In genomic region chrX:48971325-48972213, GRCh38 we compare ENCODE assay signal across 8 cellular contexts. TPM values are rescaled to one million over a fixed set of nuclear protein-coding genes. Genes with fewer than 3 reads are reported as not detected.
DNase-seq lines count a peak whose midpoint lies in the region; ATAC-seq and TF ChIP-seq lines count a peak whose summit lies in the region.

KCND1 (minus strand) TSS chrX:48971844; CDS start chrX:48970271, 1,573 bp downstream.

- H3K36me3 ChIP-seq in BJ (ENCODE audit: control insufficient read depth, insufficient read depth, low read length) (peaks cover 12% of the 10 kb centered on the region), HUES6 (ENCODE audit: control insufficient read depth, insufficient read depth, low read length) (peaks cover 30% of the 10 kb centered on the region), iPS-18a (ENCODE audit: control insufficient read depth, low read depth, low read length) (peaks cover 14% of the 10 kb centered on the region), skeletal muscle tissue (ENCODE audit: control insufficient read depth in 3 of 3, insufficient read depth in 3 of 3, low read length in 3 of 3) (peaks cover 8 to 16% (median 14%) of the 10 kb centered on the region in 3 donors)

- H3K27ac ChIP-seq in HUES6 (ENCODE audit: low read depth, low read length) (no peak within 1 kb of the TSS; the same call in 1 of the 2 replicates), iPS-18a (ENCODE audit: low read length) (no peak within 1 kb of the TSS), skeletal muscle tissue (ENCODE audit: low read depth, low read length) (peak within 1 kb of the TSS; percentile 30)

- ATAC-seq in GM19397 (IDR thresholded peaks at IDR 0.05; ENCODE audit: unreplicated experiment) = no peak
- ATAC-seq in HG03095 (IDR thresholded peaks at IDR 0.05; ENCODE audit: unreplicated experiment) = no peak

- H3K27me3 ChIP-seq in BJ (ENCODE audit: control insufficient read depth, insufficient read depth, low read length) = no peaks in the 10 kb centered on the region
- no peaks in the 10 kb centered on the region for H3K27me3 ChIP-seq in HUES6 (ENCODE audit: control insufficient read depth, insufficient read depth, low read length)
- no peaks in the 10 kb centered on the region for H3K27me3 ChIP-seq in iPS-18a (ENCODE audit: control insufficient read depth, insufficient read depth, low read length)
- H3K27me3 ChIP-seq in skeletal muscle tissue (ENCODE audit: control insufficient read depth in 3 of 3, insufficient read depth in 3 of 3, low read length in 3 of 3) = no peaks in the 10 kb centered on the region

- H3K4me1 ChIP-seq in HUES6 (ENCODE audit: control insufficient read depth, insufficient read depth, low read length) (peaks cover 4% of the 10 kb centered on the region; the same call in 1 of the 2 replicates), iPS-18a (ENCODE audit: control insufficient read depth, low read depth, low read length) (no peaks in the 10 kb centered on the region), skeletal muscle tissue (ENCODE audit: control insufficient read depth in 3 of 3, insufficient read depth in 3 of 3, low read length in 3 of 3) (peaks cover 0 to 5% (median 4%) of the 10 kb centered on the region in 3 donors)

- POLR2A ChIA-PET in BJ (lab: Charles Lee) = interaction anchor here (0.5 kb wide), 1 partner anchor 72 kb away, joined by 4 read pairs; the partner anchor contains the start of gene TFE3

- no peak for DNase-seq in BJ (ENCODE audit: low read depth)
- peak; percentile 76 for DNase-seq in astrocyte of the hippocampus (ENCODE audit: low read depth, low spot score)
- DNase-seq in amniotic stem cell (lab: John Stamatoyannopoulos, UW) = no peak

- CTCF ChIA-PET in BJ (lab: Yijun Ruan, JAX) = interaction anchor here (0.6 to 2.2 kb wide), 12 partner anchors 9 to 135 kb away, joined by 3 to 9 read pairs (median 4); partner anchors contain the start of genes OTUD5 and TFE3

- no peak for TF ChIP-seq CTCF in BJ (IDR thresholded peaks at IDR 0.05; ENCODE audit: insufficient read depth, low read depth, low read length)

- H3K9ac ChIP-seq in HUES6 (ENCODE audit: low read length) (peak within 1 kb of the TSS; percentile 46), iPS-18a (ENCODE audit: low read length) (no peak within 1 kb of the TSS), skeletal muscle tissue (ENCODE audit: low read depth in 1 of 3, low read length in 3 of 3) (peak within 1 kb of the TSS in 2 of 3 donors; percentile 40 to 50)

- peaks cover 7% of the 10 kb centered on the region; the same call in 1 of the 2 replicates for H3K9me3 ChIP-seq in HUES6 (ENCODE audit: control insufficient read depth, insufficient read depth, low read depth, low read length)
- peaks cover 8% of the 10 kb centered on the region for H3K9me3 ChIP-seq in iPS-18a (ENCODE audit: control insufficient read depth, low read depth, low read length)
- H3K9me3 ChIP-seq in skeletal muscle tissue (ENCODE audit: control insufficient read depth in 3 of 3, low read length in 3 of 3) = no peaks in the 10 kb centered on the region

- H3K4me3 ChIP-seq in BJ (ENCODE audit: low read depth, low read length) = peak within 1 kb of the TSS; percentile 38
- peak within 1 kb of the TSS; percentile 67 for H3K4me3 ChIP-seq in HUES6 (ENCODE audit: low read depth, low read length)
- peak within 1 kb of the TSS; percentile 58 for H3K4me3 ChIP-seq in iPS-18a (ENCODE audit: low read length)
- peak within 1 kb of the TSS; percentile 13 to 38 (median 17) for H3K4me3 ChIP-seq in skeletal muscle tissue (ENCODE audit: low read length in 3 of 3)

RNA-seq across cellular contexts. Expression of gene KCND1, which starts in this region (rescaled TPM):
- 0.51 and 0.83 TPM in 2 replicates for polyA plus RNA-seq in BJ (2011; rRNA removed)
- 0.66 and 1.0 TPM in 2 replicates for polyA minus RNA-seq in BJ (2011; rRNA and poly(A)+ RNA removed)
- 0.52 TPM for total RNA-seq in skeletal muscle tissue

Comparison
In these comparisons a context has a peak if more than half of its experiments do, and no peak if none do; other contexts are left out.
1. H3K4me3 ChIP-seq: peak in every context shown above with its lines; median percentile 67 in HUES6; 58 in iPS-18a; 38 in BJ; 17 in skeletal muscle tissue.